ENCODE assay signal across 12 cellular contexts in the genomic region with DNA sequence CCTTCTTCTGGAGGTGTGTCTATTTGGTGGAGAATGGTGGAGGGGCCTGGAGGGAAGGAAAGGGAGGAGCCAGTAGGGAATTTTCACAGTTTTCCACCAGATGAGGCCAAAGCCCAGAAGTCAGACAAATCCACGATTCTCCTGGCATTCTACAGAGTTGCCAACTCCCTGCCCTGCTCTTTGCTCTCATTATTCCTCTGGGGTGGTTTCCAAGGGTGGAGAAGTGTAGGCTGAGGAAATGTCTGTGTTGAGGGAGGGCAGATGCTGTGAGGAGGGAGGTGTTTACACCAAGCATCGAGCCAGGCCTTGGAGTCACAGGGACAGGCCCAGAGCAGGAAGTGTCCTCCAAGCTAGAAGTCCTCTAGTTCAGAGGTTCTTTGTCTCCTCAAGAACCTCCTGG.
A peak's percentile ranks its signal among the peaks of the same experiment; 100 is the strongest.
DNase-seq lines count a peak whose midpoint lies in the region; ATAC-seq and TF ChIP-seq lines count a peak whose summit lies in the region.
"Had no signal": no experiment of that assay in that cellular context is flagged by ENCODE, and none has a peak within 500 bp of the region (broad histone marks: within the 10 kb centered on the region; RNA-seq: fewer than 3 reads in every experiment).

No MANE protein-coding gene starts in this region.

- H3K36me3 ChIP-seq in body of pancreas (replicated peaks in 1 of 2; ENCODE audit: insufficient read depth in 1 of 2, low read depth in 2 of 2) (no peaks in the 10 kb centered on the region), sigmoid colon (no peaks in the 10 kb centered on the region)

- H3K9me3 ChIP-seq in body of pancreas (no peaks in the 10 kb centered on the region), sigmoid colon (no peaks in the 10 kb centered on the region)

- no peaks in the 10 kb centered on the region for H3K27me3 ChIP-seq in body of pancreas
- no peaks in the 10 kb centered on the region for H3K27me3 ChIP-seq in sigmoid colon

- TF ChIP-seq CTCF in body of pancreas (IDR thresholded peaks at IDR 0.05) (no peak), sigmoid colon (IDR thresholded peaks at IDR 0.05) (no peak)

- H3K4me3 ChIP-seq in body of pancreas (no peak overlapping the region), sigmoid colon (no peak overlapping the region)

- intact Hi-C loops in body of pancreas (cut with DNase I), result loop anchor here (5.0 kb wide), 1 partner anchor 157 kb away; no protein-coding TSS in a partner anchor
- intact Hi-C loops in left cardiac atrium (cut with DNase I), result loop anchor here (2.0 to 10.0 kb wide), 4 partner anchors 233 to 547 kb away; no protein-coding TSS in a partner anchor
- intact Hi-C loops in sigmoid colon (cut with DNase I), result loop anchor here (5.0 kb wide), 4 partner anchors 98 to 542 kb away; a partner anchor contains a TSS

- H3K27ac ChIP-seq in body of pancreas, result no peak overlapping the region
- H3K27ac ChIP-seq in sigmoid colon, result peak overlapping the region; percentile 60 to 79 (median 62)

- ATAC-seq in body of pancreas (peak; percentile 16), left cardiac atrium (peak; percentile 73 to 77), HG03139 (IDR thresholded peaks at IDR 0.05; ENCODE audit: unreplicated experiment) (no peak)
- ATAC-seq: activated naive CD8-positive, alpha-beta T cell treated with anti-CD3 and anti-CD28 coated beads, Interleukin-2, amount 50 U/mL, for 24 hours had no signal

- DNase-seq in EH (ENCODE audit: low read depth) (peak; percentile 35), body of pancreas (no peak), left cardiac atrium (peak; percentile 58), sigmoid colon (no peak), NCI-H1105 (lab: John Stamatoyannopoulos, UW) (no peak), T1000 (lab: John Stamatoyannopoulos, UW) (no peak)
- DNase-seq in stimulated activated CD4-positive, alpha-beta T cell treated with anti-CD3 and anti-CD28 coated beads, Interleukin-2, amount 100 ng/mL, for 48 hours, result no peak
- DNase-seq: activated naive CD8-positive, alpha-beta T cell treated with anti-CD3 and anti-CD28 coated beads, Interleukin-2, amount 50 U/mL, for 24 hours; CD4-positive, alpha-beta T cell; NCI-H1092; nephron progenitor cell had no signal

- 19 to 33% methylated on average over 2 of the region's 2 CpGs for WGBS in body of pancreas, 2 donors
- WGBS in sigmoid colon, 2 donors, result 6 to 45% methylated on average over 2 of the region's 2 CpGs

- TF ChIP-seq EP300 in sigmoid colon (IDR thresholded peaks at IDR 0.05), result no peak

- H3K4me1 ChIP-seq in body of pancreas, result peaks cover 8% of the 10 kb centered on the region
- peaks cover 0 to 32% (median 20%) of the 10 kb centered on the region in 4 donors for H3K4me1 ChIP-seq in sigmoid colon

- TF ChIP-seq POLR2A in body of pancreas (IDR thresholded peaks at IDR 0.05) (no peak), sigmoid colon (IDR thresholded peaks at IDR 0.05) (no peak)

Comparison
In these comparisons a context has a peak if more than half of its experiments do, and no peak if none do; other contexts are left out.
1. DNase-seq: peak in EH (single experiment) and left cardiac atrium (single experiment); none in body of pancreas (0 of 4), sigmoid colon (single experiment), stimulated activated CD4-positive, alpha-beta T cell treated with anti-CD3 and anti-CD28 coated beads, Interleukin-2, amount 100 ng/mL, for 48 hours (0 of 2), NCI-H1105 (single experiment) and T1000 (single experiment).
2. H3K27ac ChIP-seq: peak in sigmoid colon (4 of 4); none in body of pancreas (0 of 4).